ENCODE assay signal across 1 cellular context in the genomic region with DNA sequence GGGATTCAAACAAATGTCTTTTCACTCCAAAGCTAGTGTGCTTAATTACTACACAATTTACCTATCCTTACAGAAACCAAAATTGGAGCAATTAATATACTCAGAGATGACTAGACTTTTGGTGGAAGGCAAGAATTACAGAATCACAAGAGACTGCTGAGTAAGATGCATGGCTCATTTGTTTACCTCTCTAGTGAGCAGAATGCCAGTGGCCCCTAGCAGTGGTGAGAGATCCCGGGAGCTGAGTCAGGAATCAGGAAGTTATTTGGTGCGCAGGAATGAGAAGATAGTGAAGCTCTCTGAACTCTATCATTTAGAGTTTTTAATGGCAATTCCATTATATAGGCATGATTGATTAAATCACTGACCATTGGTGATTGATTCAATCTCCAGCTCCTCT.
TF ChIP-seq lines count a peak whose summit lies in the region.

No MANE protein-coding gene starts in this region.

TF ChIP-seq in K562, 482 proteins besides CTCF, POLR2A, EP300 and RAD21 (continued from another document):
- TF ChIP-seq, protein P1, sequence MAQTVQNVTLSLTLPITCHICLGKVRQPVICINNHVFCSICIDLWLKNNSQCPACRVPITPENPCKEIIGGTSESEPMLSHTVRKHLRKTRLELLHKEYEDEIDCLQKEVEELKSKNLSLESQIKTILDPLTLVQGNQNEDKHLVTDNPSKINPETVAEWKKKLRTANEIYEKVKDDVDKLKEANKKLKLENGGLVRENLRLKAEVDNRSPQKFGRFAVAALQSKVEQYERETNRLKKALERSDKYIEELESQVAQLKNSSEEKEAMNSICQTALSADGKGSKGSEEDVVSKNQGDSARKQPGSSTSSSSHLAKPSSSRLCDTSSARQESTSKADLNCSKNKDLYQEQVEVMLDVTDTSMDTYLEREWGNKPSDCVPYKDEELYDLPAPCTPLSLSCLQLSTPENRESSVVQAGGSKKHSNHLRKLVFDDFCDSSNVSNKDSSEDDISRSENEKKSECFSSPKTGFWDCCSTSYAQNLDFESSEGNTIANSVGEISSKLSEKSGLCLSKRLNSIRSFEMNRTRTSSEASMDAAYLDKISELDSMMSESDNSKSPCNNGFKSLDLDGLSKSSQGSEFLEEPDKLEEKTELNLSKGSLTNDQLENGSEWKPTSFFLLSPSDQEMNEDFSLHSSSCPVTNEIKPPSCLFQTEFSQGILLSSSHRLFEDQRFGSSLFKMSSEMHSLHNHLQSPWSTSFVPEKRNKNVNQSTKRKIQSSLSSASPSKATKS (CRISPR knock-in tag; IDR thresholded peaks at IDR 0.05), result no peak
